19 cellular contexts compared by ENCODE assay signal in the genomic region with DNA sequence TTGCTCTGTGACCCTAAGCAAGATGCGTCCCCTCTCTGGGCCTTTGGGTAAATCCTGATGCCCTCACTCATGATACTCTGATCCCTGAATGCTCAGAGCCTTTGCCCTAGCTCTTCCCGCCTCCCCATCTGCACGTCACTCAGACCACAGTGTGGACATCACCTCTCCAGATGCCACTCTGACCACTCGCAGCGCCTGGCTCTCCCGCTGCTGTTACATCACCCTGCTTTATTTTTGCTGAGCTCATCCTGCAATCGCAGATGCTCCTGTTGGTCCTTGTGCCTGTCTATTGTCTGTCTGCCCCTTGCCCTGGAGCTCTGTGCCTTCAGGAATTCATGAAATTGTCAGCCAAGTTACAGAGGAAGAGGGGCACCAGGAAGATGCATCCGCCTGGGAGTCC. TPM values are rescaled to one million over a fixed set of nuclear protein-coding genes. Genes with fewer than 3 reads are reported as not detected.
DNase-seq lines count a peak whose midpoint lies in the region; ATAC-seq, FAIRE-seq and TF ChIP-seq lines count a peak whose summit lies in the region.
"Had no signal": no experiment of that assay in that cellular context is flagged by ENCODE, and none has a peak within 500 bp of the region (broad histone marks: within the 10 kb centered on the region; RNA-seq: fewer than 3 reads in every experiment).

No MANE protein-coding gene starts in this region.

- POLR2A ChIA-PET in A549 (lab: Yijun Ruan, JAX) (no interaction called here), RWPE1 (lab: Yijun Ruan, JAX; ENCODE audit: low non-redundant PET) (no interaction called here), K562 (lab: Yijun Ruan, JAX) (interaction anchor here (0.7 to 1.6 kb wide), 4 partner anchors 23 to 628 kb away, joined by 3 to 6 read pairs (median 4); no protein-coding TSS in a partner anchor)
- POLR2A ChIA-PET in CD8-positive, alpha-beta T cell (lab: Charles Lee) = no interaction called here

- TF ChIP-seq CTCF in A549 (IDR thresholded peaks at IDR 0.05) = no peak
- TF ChIP-seq CTCF in CD8-positive, alpha-beta T cell (IDR thresholded peaks at IDR 0.05) = no peak
- TF ChIP-seq CTCF in RWPE1 (conservative IDR thresholded peaks at IDR 0.05; ENCODE audit: low read depth) = no peak
- no peak for TF ChIP-seq CTCF in K562 (IDR thresholded peaks at IDR 0.05 in 2 of 3, conservative IDR thresholded peaks at IDR 0.05 in 1 of 3; ENCODE audit: insufficient read depth in 2 of 3, low read depth in 1 of 3, low read length in 3 of 3)
- no peak for TF ChIP-seq CTCF in glutamatergic neuron (IDR thresholded peaks at IDR 0.05; ENCODE audit: partially characterized antibody, unreplicated experiment)

- 38% methylated on average over 8 of the region's 8 CpGs for WGBS in A549 (ENCODE audit: missing lambda C conversion rate)
- 9% methylated on average over 8 of the region's 8 CpGs for WGBS in K562 (ENCODE audit: insufficient coverage, low coverage, missing lambda C conversion rate)

- H3K36me3 Mint-ChIP-seq in CD8-positive, alpha-beta T cell = peaks cover 2% of the 10 kb centered on the region
- no peaks in the 10 kb centered on the region for H3K36me3 Mint-ChIP-seq in glutamatergic neuron (ENCODE audit: unreplicated experiment)

- H3K4me3 ChIP-seq in A549 = no peak overlapping the region
- H3K4me3 ChIP-seq in CD8-positive, alpha-beta T cell (ENCODE audit: low read depth, low read length) = no peak overlapping the region
- no peak overlapping the region for H3K4me3 ChIP-seq in K562
- H3K4me3 ChIP-seq: breast epithelium, left lung, Peyer's patch, psoas muscle had no signal

- intact Hi-C loops in CD8-positive, alpha-beta T cell (cut with DNase I, micrococcal nuclease) = loop anchor here in 1 of 2 experiments (5.0 to 10.0 kb wide), 2 partner anchors 226 to 334 kb away; a partner anchor contains a TSS
- intact Hi-C loops in K562 (cut with micrococcal nuclease) = no loop called here

- TF ChIP-seq RAD21 in A549 (conservative IDR thresholded peaks at IDR 0.05 in 1 of 2, IDR thresholded peaks at IDR 0.05 in 1 of 2) (no peak), K562 (CRISPR knock-in tag; conservative IDR thresholded peaks at IDR 0.05 in 1 of 2, IDR thresholded peaks at IDR 0.05 in 1 of 2) (no peak)

- H3K4me1 ChIP-seq in A549 = peaks cover 57% of the 10 kb centered on the region
- H3K4me1 ChIP-seq in CD8-positive, alpha-beta T cell (ENCODE audit: insufficient read depth, low read length) = peaks cover 23% of the 10 kb centered on the region
- H3K4me1 ChIP-seq in K562 (replicated peaks in 1 of 2; ENCODE audit: control insufficient read depth in 2 of 2, insufficient read depth in 2 of 2, low read length in 2 of 2) = peaks cover 2 to 46% of the 10 kb centered on the region in 2 experiments; a peak in 2 of 5 replicates
- H3K4me1 ChIP-seq: breast epithelium, psoas muscle had no signal

- BruUV-seq in K562 (replicated peaks; lab: Mats Ljungman, UMichigan) = no TSS peak

- H4K20me1 ChIP-seq in K562 (replicated peaks; ENCODE audit: control insufficient read depth, insufficient read depth, low read length) = no peaks in the 10 kb centered on the region

- H3K9me3 ChIP-seq in A549 (no peaks in the 10 kb centered on the region), K562 (replicated peaks; ENCODE audit: control insufficient read depth, insufficient read depth, low read depth, low read length) (no peaks in the 10 kb centered on the region)
- no peaks in the 10 kb centered on the region for H3K9me3 ChIP-seq in CD8-positive, alpha-beta T cell (ENCODE audit: low read length)
- H3K9me3 ChIP-seq: breast epithelium, left lung, Peyer's patch, psoas muscle had no signal

- no peak overlapping the region for H3K9ac ChIP-seq in K562 (ENCODE audit: insufficient read depth in 1 of 2, low read depth in 2 of 2, low read length in 2 of 2)

- H3K27ac Mint-ChIP-seq in CD8-positive, alpha-beta T cell = peak overlapping the region; percentile 32
- no peak overlapping the region for H3K27ac Mint-ChIP-seq in glutamatergic neuron (ENCODE audit: unreplicated experiment)

- H3K9me1 ChIP-seq in K562 (ENCODE audit: control insufficient read depth, insufficient read depth, low read length) = no peaks in the 10 kb centered on the region

- H3K27me3 Mint-ChIP-seq in CD8-positive, alpha-beta T cell (ENCODE audit: low read depth) = no peaks in the 10 kb centered on the region
- peaks cover 8% of the 10 kb centered on the region for H3K27me3 Mint-ChIP-seq in glutamatergic neuron (ENCODE audit: unreplicated experiment)

- TF ChIP-seq POLR2A in A549 (IDR thresholded peaks at IDR 0.05; ENCODE audit: low read length) = no peak
- TF ChIP-seq POLR2A in K562 (conservative IDR thresholded peaks at IDR 0.05) = no peak

- peaks cover 22% of the 10 kb centered on the region for H3K4me1 Mint-ChIP-seq in CD8-positive, alpha-beta T cell (ENCODE audit: low read depth)
- H3K4me1 Mint-ChIP-seq in glutamatergic neuron (ENCODE audit: low read depth, unreplicated experiment) = peaks cover 4% of the 10 kb centered on the region

- no peaks in the 10 kb centered on the region for H3K9me3 Mint-ChIP-seq in CD8-positive, alpha-beta T cell
- H3K9me3 Mint-ChIP-seq in glutamatergic neuron (ENCODE audit: unreplicated experiment) = peaks cover 2% of the 10 kb centered on the region

- no peak overlapping the region for H3K4me3 Mint-ChIP-seq in CD8-positive, alpha-beta T cell
- H3K4me3 Mint-ChIP-seq in glutamatergic neuron (ENCODE audit: unreplicated experiment) = no peak overlapping the region

- H2AFZ ChIP-seq in K562 (ENCODE audit: low read depth, low read length) = no peak overlapping the region

- CTCF ChIA-PET in A549 (lab: Yijun Ruan, JAX) = interaction anchor here (0.8 to 4.8 kb wide), 10 partner anchors 10 to 169 kb away, joined by 3 to 25 read pairs (median 4); a partner anchor contains a TSS
- CTCF ChIA-PET in CD8-positive, alpha-beta T cell (lab: Charles Lee) = interaction anchor here (0.8 to 2.3 kb wide), 5 partner anchors 13 to 225 kb away, joined by 3 to 13 read pairs (median 5); a partner anchor contains a TSS
- CTCF ChIA-PET in RWPE1 (lab: Yijun Ruan, JAX) = interaction anchor here (1.1 kb wide), 1 partner anchor 126 kb away, joined by 3 read pairs; no protein-coding TSS in a partner anchor
- CTCF ChIA-PET in K562 (lab: Yijun Ruan, JAX; ENCODE audit: low intra/inter-chr PET ratio) = no interaction called here

- DNase-seq in A549 (ENCODE audit: low read depth in 1 of 2, low spot score in 1 of 2) (peak in 1 of 2 experiments; percentile 89), RWPE1 (ENCODE audit: low spot score) (no peak), K562 (ENCODE audit: extremely low read depth in 1 of 4, low spot score in 3 of 4) (no peak), COR-L47 (lab: John Stamatoyannopoulos, UW) (no peak), glutamatergic neuron (no peak), COLO829 (ENCODE audit: low spot score) (no peak), NCI-H187 treated with DMSO at 0.1 percent for 48 hours (lab: John Stamatoyannopoulos, UW) (no peak)
- no peak for DNase-seq in CD8-positive, alpha-beta T cell
- DNase-seq: activated naive CD4-positive, alpha-beta T cell treated with Interleukin-2 at 50 U/mL for 16 hours; C1 segment of cervical spinal cord; EL; HCEC 1CT; NCI-H1417 treated with DMSO at 0.1 percent for 48 hours; NCI-H510A; Peyer's patch; psoas muscle had no signal

- H3K27ac ChIP-seq in A549 (peak overlapping the region; percentile 99 to 100), RWPE1 (peak overlapping the region; percentile 27; the same call in 1 of the 2 replicates), K562 (ENCODE audit: extremely low read depth, low read depth, low read length) (no peak overlapping the region)
- H3K27ac ChIP-seq in CD8-positive, alpha-beta T cell (ENCODE audit: low read depth, low read length) = no peak overlapping the region
- H3K27ac ChIP-seq: breast epithelium, Peyer's patch, psoas muscle had no signal

- ATAC-seq in A549 = peak; percentile 5 to 24; a peak in 3 of 6 replicates
- ATAC-seq in CD8-positive, alpha-beta T cell = no peak
- no peak for ATAC-seq in K562
- ATAC-seq: left lung, psoas muscle had no signal

- peak overlapping the region; percentile 39 for H3K4me2 ChIP-seq in A549
- no peak overlapping the region for H3K4me2 ChIP-seq in K562 (ENCODE audit: insufficient read depth, low read length)

- TF ChIP-seq EP300 in A549 (IDR thresholded peaks at IDR 0.05) = no peak
- TF ChIP-seq EP300 in K562 (IDR thresholded peaks at IDR 0.05; ENCODE audit: low read length) = no peak

- H3K36me3 ChIP-seq in CD8-positive, alpha-beta T cell (ENCODE audit: insufficient read depth, low read length) = no peaks in the 10 kb centered on the region
- no peaks in the 10 kb centered on the region for H3K36me3 ChIP-seq in K562 (ENCODE audit: control insufficient read depth, insufficient read depth, low read length)
- H3K36me3 ChIP-seq: breast epithelium, Peyer's patch had no signal

- FAIRE-seq in A549 (lab: Jason Lieb, UNC) (no peak), K562 (lab: Jason Lieb, UNC) (peak; percentile 37)

- H3K79me2 ChIP-seq in K562 (ENCODE audit: control insufficient read depth, insufficient read depth, low read length) = no peaks in the 10 kb centered on the region

- in situ Hi-C loops in K562 (cut with MboI) = no loop called here

- no peaks in the 10 kb centered on the region for H3K27me3 ChIP-seq in CD8-positive, alpha-beta T cell (ENCODE audit: insufficient read depth, low read length)
- no peaks in the 10 kb centered on the region for H3K27me3 ChIP-seq in K562 (ENCODE audit: control insufficient read depth in 2 of 2, insufficient read depth in 2 of 2, low read length in 2 of 2)
- H3K27me3 ChIP-seq: breast epithelium, left lung, Peyer's patch had no signal

RNA-seq across cellular contexts. Expression of a gene that starts 5.5 kb away (rescaled TPM):
- polyA plus RNA-seq in A549 (2011; rRNA removed) = not detected in 2 replicates
- 0.03 and 0.09 TPM in 2 replicates for polyA plus RNA-seq in A549 (2012; cell fraction: cytosol; rRNA removed)
- polyA plus RNA-seq in A549 (2012; cell fraction: nucleus; rRNA removed) = 0.47 and 0.49 TPM in 2 replicates
- not detected in 3 replicates for polyA plus RNA-seq in A549 (2017; fragmentation: RNase III; extraction: RNeasy Plus Mini Kit Qiagen cat#74134 plus additional on column Dnase treatment)
- not detected in 2 replicates for polyA minus RNA-seq in A549 (2011; rRNA and poly(A)+ RNA removed)
- total RNA-seq in CD8-positive, alpha-beta T cell = 10 to 100 TPM; 26.1 to 26.5 TPM
- 1.8 and 2.3 TPM in 2 replicates for total RNA-seq in K562 (2011; cell fraction: chromatin; rRNA removed; ENCODE audit: low replicate concordance)
- 1.0 and 1.2 TPM in 2 replicates for total RNA-seq in K562 (2011; cell fraction: nucleolus; rRNA removed)
- total RNA-seq in K562 (2011; cell fraction: nucleoplasm; rRNA removed) = 0.73 and 1.8 TPM in 2 replicates
- total RNA-seq in K562 (2014; rRNA removed) = not detected in 2 replicates
- total RNA-seq in K562 (2014; rRNA removed; fragmentation: Illumina TruSeq; extraction: Trizol) = not detected in 2 replicates
- total RNA-seq in K562 (2015; rRNA removed; fragmentation: Illumina TruSeq; extraction: Trizol) = not detected in 2 replicates
- total RNA-seq in K562 (2021) = not detected in 2 replicates
- polyA plus RNA-seq in K562 (2011; rRNA removed) = 0.08 and 0.22 TPM in 2 replicates
- 0.04 and 0.06 TPM in 2 replicates for polyA plus RNA-seq in K562 (2011; cell fraction: cytosol; rRNA removed)
- polyA plus RNA-seq in K562 (2011; cell fraction: nucleus; rRNA removed) = 0.24 and 1.6 TPM in 2 replicates
- not detected in 2 replicates for polyA plus RNA-seq in K562 (2012)
- polyA plus RNA-seq in K562 (2014; fragmentation: Illumina TruSeq; extraction: Trizol) = not detected in 2 replicates
- not detected for polyA plus RNA-seq in K562 (2014; fragmentation: Nextera tagmentation; extraction: Ambion mirVana)
- polyA plus RNA-seq in K562 (2014; rRNA removed) = not detected in 2 replicates
- polyA minus RNA-seq in K562 (2011; rRNA and poly(A)+ RNA removed) = not detected in 2 replicates
- not detected in 2 replicates for polyA minus RNA-seq in K562 (2011; cell fraction: cytosol; rRNA and poly(A)+ RNA removed)
- polyA minus RNA-seq in K562 (2011; cell fraction: nucleus; rRNA and poly(A)+ RNA removed) = 0.13 TPM in 1 of 2 replicates, not detected in the other
- not detected for total RNA-seq in glutamatergic neuron (ENCODE audit: unreplicated experiment)
- total RNA-seq: myocyte, Peyer's patch had no signal

RNA-seq across cellular contexts. Expression of a gene that starts 14.6 kb away (rescaled TPM):
- polyA plus RNA-seq in A549 (2011; rRNA removed) (54.5 and 64.7 TPM in 2 replicates), A549 (2017; fragmentation: RNase III; extraction: RNeasy Plus Mini Kit Qiagen cat#74134 plus additional on column Dnase treatment) (40.7 to 49.3 TPM (median 44.3 TPM) in 3 replicates), K562 (2011; rRNA removed) (0.16 and 0.39 TPM in 2 replicates), K562 (2014; fragmentation: Illumina TruSeq; extraction: Trizol) (0.04 and 0.09 TPM in 2 replicates), K562 (2014; fragmentation: Nextera tagmentation; extraction: Ambion mirVana) (not detected), K562 (2014; rRNA removed) (0.03 and 0.25 TPM in 2 replicates)
- polyA plus RNA-seq in A549 (2012; cell fraction: cytosol; rRNA removed) = 53.0 and 70.6 TPM in 2 replicates
- 279 and 384 TPM in 2 replicates for polyA plus RNA-seq in A549 (2012; cell fraction: nucleus; rRNA removed)
- 62.7 and 126 TPM in 2 replicates for polyA minus RNA-seq in A549 (2011; rRNA and poly(A)+ RNA removed)
- under 1 TPM; 0.30 to 0.42 TPM for total RNA-seq in CD8-positive, alpha-beta T cell
- 0.35 and 2.6 TPM in 2 replicates for total RNA-seq in K562 (2011; cell fraction: chromatin; rRNA removed; ENCODE audit: low replicate concordance)
- 0.39 and 0.50 TPM in 2 replicates for total RNA-seq in K562 (2011; cell fraction: nucleolus; rRNA removed)
- total RNA-seq in K562 (2011; cell fraction: nucleoplasm; rRNA removed) = 0.29 and 0.38 TPM in 2 replicates
- total RNA-seq in K562 (2014; rRNA removed) (0.04 and 0.05 TPM in 2 replicates), K562 (2014; rRNA removed; fragmentation: Illumina TruSeq; extraction: Trizol) (0.03 TPM in 1 of 2 replicates, not detected in the other), K562 (2015; rRNA removed; fragmentation: Illumina TruSeq; extraction: Trizol) (0.11 and 0.34 TPM in 2 replicates), K562 (2021) (0.31 TPM in 2 replicates), glutamatergic neuron (ENCODE audit: unreplicated experiment) (0.29 TPM)
- 0.09 and 0.72 TPM in 2 replicates for polyA plus RNA-seq in K562 (2011; cell fraction: cytosol; rRNA removed)
- 0.53 and 7.0 TPM in 2 replicates for polyA plus RNA-seq in K562 (2011; cell fraction: nucleus; rRNA removed)
- polyA plus RNA-seq in K562 (2012) = 0.06 and 0.08 TPM in 2 replicates
- polyA minus RNA-seq in K562 (2011; rRNA and poly(A)+ RNA removed) = 0.14 TPM in 1 of 2 replicates, not detected in the other
- polyA minus RNA-seq in K562 (2011; cell fraction: cytosol; rRNA and poly(A)+ RNA removed) = 0.27 and 0.29 TPM in 2 replicates
- 0.27 and 0.33 TPM in 2 replicates for polyA minus RNA-seq in K562 (2011; cell fraction: nucleus; rRNA and poly(A)+ RNA removed)

RNA-seq across cellular contexts. Expression of a gene that starts 28.2 kb away (rescaled TPM):
- polyA plus RNA-seq in A549 (2011; rRNA removed) = 11.3 and 12.2 TPM in 2 replicates
- polyA plus RNA-seq in A549 (2012; cell fraction: cytosol; rRNA removed) = 15.9 and 17.8 TPM in 2 replicates
- polyA plus RNA-seq in A549 (2012; cell fraction: nucleus; rRNA removed) = 32.2 and 52.9 TPM in 2 replicates
- 4.7 to 6.6 TPM (median 5.5 TPM) in 3 replicates for polyA plus RNA-seq in A549 (2017; fragmentation: RNase III; extraction: RNeasy Plus Mini Kit Qiagen cat#74134 plus additional on column Dnase treatment)
- polyA minus RNA-seq in A549 (2011; rRNA and poly(A)+ RNA removed) = 6.0 and 9.2 TPM in 2 replicates
- 10 to 100 TPM; 17.2 to 21.9 TPM for total RNA-seq in CD8-positive, alpha-beta T cell
- total RNA-seq in K562 (2011; cell fraction: chromatin; rRNA removed; ENCODE audit: low replicate concordance) = 2.1 and 7.3 TPM in 2 replicates
- 5.5 and 6.8 TPM in 2 replicates for total RNA-seq in K562 (2011; cell fraction: nucleolus; rRNA removed)
- 2.4 and 4.0 TPM in 2 replicates for total RNA-seq in K562 (2011; cell fraction: nucleoplasm; rRNA removed)
- 1.2 and 1.3 TPM in 2 replicates for total RNA-seq in K562 (2014; rRNA removed)
- 0.47 TPM in 1 of 2 replicates, not detected in the other for total RNA-seq in K562 (2014; rRNA removed; fragmentation: Illumina TruSeq; extraction: Trizol)
- 0.72 and 1.1 TPM in 2 replicates for total RNA-seq in K562 (2015; rRNA removed; fragmentation: Illumina TruSeq; extraction: Trizol)
- total RNA-seq in K562 (2021) = 2.6 and 3.1 TPM in 2 replicates
- polyA plus RNA-seq in K562 (2011; rRNA removed) = 2.5 and 3.2 TPM in 2 replicates
- 3.5 and 7.9 TPM in 2 replicates for polyA plus RNA-seq in K562 (2011; cell fraction: cytosol; rRNA removed)
- 10.1 and 12.6 TPM in 2 replicates for polyA plus RNA-seq in K562 (2011; cell fraction: nucleus; rRNA removed)
- 2.1 and 2.2 TPM in 2 replicates for polyA plus RNA-seq in K562 (2012)
- 0.96 and 0.98 TPM in 2 replicates for polyA plus RNA-seq in K562 (2014; fragmentation: Illumina TruSeq; extraction: Trizol)
- polyA plus RNA-seq in K562 (2014; fragmentation: Nextera tagmentation; extraction: Ambion mirVana) = under 1 TPM; 0.35 to 0.56 TPM
- 1.3 and 1.9 TPM in 2 replicates for polyA plus RNA-seq in K562 (2014; rRNA removed)
- polyA minus RNA-seq in K562 (2011; rRNA and poly(A)+ RNA removed) = 0.49 and 0.90 TPM in 2 replicates
- 2.3 TPM in 1 of 2 replicates, not detected in the other for polyA minus RNA-seq in K562 (2011; cell fraction: cytosol; rRNA and poly(A)+ RNA removed)
- 2.6 and 4.6 TPM in 2 replicates for polyA minus RNA-seq in K562 (2011; cell fraction: nucleus; rRNA and poly(A)+ RNA removed)
- total RNA-seq in glutamatergic neuron (ENCODE audit: unreplicated experiment) = 4.5 TPM

Comparison
In these comparisons a context has a peak if more than half of its experiments do, and no peak if none do; other contexts are left out.
1. ATAC-seq: peak in A549 (2 of 2); none in CD8-positive, alpha-beta T cell (single experiment) and K562 (single experiment).
2. H3K27ac ChIP-seq: peak in A549 (2 of 2) and RWPE1 (single experiment); none in CD8-positive, alpha-beta T cell (single experiment) and K562 (single experiment).
3. RNA of a gene that starts 5.5 kb away (total RNA-seq): 26.1 to 26.5 TPM in CD8-positive, alpha-beta T cell; 0.73 to 2.3 TPM in K562 and not detected in glutamatergic neuron (single experiment); every median in the first group is over 4 times any median in the second.